ENCODE assay signal across 14 cellular contexts in the genomic region with DNA sequence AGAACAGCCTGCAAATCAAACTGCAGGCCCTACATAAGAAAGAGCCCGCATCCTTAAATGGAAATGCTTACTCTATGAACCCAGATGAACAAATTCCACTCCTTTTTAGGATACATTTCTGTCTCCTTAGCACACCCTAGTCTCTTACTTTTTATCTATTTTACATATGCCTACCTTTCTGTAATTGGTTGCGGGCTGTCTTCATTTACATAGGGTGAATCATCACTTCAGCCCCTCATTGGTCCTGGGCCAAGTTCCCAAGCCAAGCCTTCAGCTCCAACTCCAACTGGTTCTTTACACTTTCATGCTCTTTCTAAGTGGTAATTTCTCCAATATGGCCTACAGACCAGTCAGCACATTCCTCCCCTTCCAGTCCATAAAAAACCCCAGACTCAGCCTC.
"Had no signal": no experiment of that assay in that cellular context is flagged by ENCODE, and none has a peak within 500 bp of the region (broad histone marks: within the 10 kb centered on the region; RNA-seq: fewer than 3 reads in every experiment).

No MANE protein-coding gene starts in this region.

- H3K27ac ChIP-seq: body of pancreas, colonic mucosa, esophagus squamous epithelium, hepatocyte had no signal

- H3K27ac Mint-ChIP-seq: activated naive CD4-positive, alpha-beta T cell treated with anti-CD3 and anti-CD28 coated beads for 36 hours; activated T-helper 17 cell treated with anti-CD3 and anti-CD28 coated beads, Interleukin-2, amount 50 U/mL, for 72 hours; natural killer cell; stimulated activated memory B cell treated with anti-CD40 and anti-IgM and Interleukin-4, amounts not matched to agents 10 μg/mL and 1 μg/mL and 100 μg/mL, for 72 hours had no signal

- H3K27me3 Mint-ChIP-seq: activated T-helper 17 cell treated with anti-CD3 and anti-CD28 coated beads, Interleukin-2, amount 50 U/mL, for 72 hours; stimulated activated memory B cell treated with anti-CD40 and anti-IgM and Interleukin-4, amounts not matched to agents 10 μg/mL and 1 μg/mL and 100 μg/mL, for 72 hours had no signal

- H3K27me3 ChIP-seq: body of pancreas, colonic mucosa, esophagus squamous epithelium, hepatocyte had no signal

- H3K4me3 ChIP-seq: body of pancreas, colonic mucosa, esophagus squamous epithelium, hepatocyte had no signal

- DNase-seq: activated naive CD4-positive, alpha-beta T cell treated with anti-CD3 and anti-CD28 coated beads for 36 hours; body of pancreas; central memory CD4-positive, alpha-beta T cell; colonic mucosa; esophagus squamous epithelium; left ventricle myocardium superior; mesenchymal stem cell; natural killer cell; stimulated activated CD4-positive, alpha-beta T cell treated with anti-CD3 and anti-CD28 coated beads, Interleukin-2, amount 100 ng/mL, for 48 hours; T-helper 2 cell had no signal

- H3K9me3 ChIP-seq: body of pancreas, colonic mucosa, esophagus squamous epithelium had no signal

- H3K4me3 Mint-ChIP-seq: activated naive CD4-positive, alpha-beta T cell treated with anti-CD3 and anti-CD28 coated beads for 36 hours; activated T-helper 17 cell treated with anti-CD3 and anti-CD28 coated beads, Interleukin-2, amount 50 U/mL, for 72 hours; natural killer cell; stimulated activated memory B cell treated with anti-CD40 and anti-IgM and Interleukin-4, amounts not matched to agents 10 μg/mL and 1 μg/mL and 100 μg/mL, for 72 hours had no signal

- H3K4me1 ChIP-seq: body of pancreas, colonic mucosa, esophagus squamous epithelium had no signal

- H3K9me3 Mint-ChIP-seq: activated naive CD4-positive, alpha-beta T cell treated with anti-CD3 and anti-CD28 coated beads for 36 hours; activated T-helper 17 cell treated with anti-CD3 and anti-CD28 coated beads, Interleukin-2, amount 50 U/mL, for 72 hours; stimulated activated memory B cell treated with anti-CD40 and anti-IgM and Interleukin-4, amounts not matched to agents 10 μg/mL and 1 μg/mL and 100 μg/mL, for 72 hours had no signal

- H3K36me3 ChIP-seq: colonic mucosa, esophagus squamous epithelium had no signal

- H3K4me1 Mint-ChIP-seq: activated T-helper 17 cell treated with anti-CD3 and anti-CD28 coated beads, Interleukin-2, amount 50 U/mL, for 72 hours; natural killer cell; stimulated activated memory B cell treated with anti-CD40 and anti-IgM and Interleukin-4, amounts not matched to agents 10 μg/mL and 1 μg/mL and 100 μg/mL, for 72 hours had no signal

- ATAC-seq: activated CD4-positive, CD25-positive, alpha-beta regulatory T cell treated with anti-CD3 and anti-CD28 coated beads, Interleukin-2, amount 50 U/mL, for 24 hours; activated T-helper 17 cell treated with anti-CD3 and anti-CD28 coated beads, Interleukin-2, amount 50 U/mL, for 72 hours; body of pancreas; left ventricle myocardium superior; natural killer cell; stimulated activated memory B cell treated with anti-CD40 and anti-IgM and Interleukin-4, amounts not matched to agents 10 μg/mL and 1 μg/mL and 100 μg/mL, for 72 hours had no signal

- H3K36me3 Mint-ChIP-seq: natural killer cell; stimulated activated memory B cell treated with anti-CD40 and anti-IgM and Interleukin-4, amounts not matched to agents 10 μg/mL and 1 μg/mL and 100 μg/mL, for 72 hours had no signal
